In the genomic region with DNA sequence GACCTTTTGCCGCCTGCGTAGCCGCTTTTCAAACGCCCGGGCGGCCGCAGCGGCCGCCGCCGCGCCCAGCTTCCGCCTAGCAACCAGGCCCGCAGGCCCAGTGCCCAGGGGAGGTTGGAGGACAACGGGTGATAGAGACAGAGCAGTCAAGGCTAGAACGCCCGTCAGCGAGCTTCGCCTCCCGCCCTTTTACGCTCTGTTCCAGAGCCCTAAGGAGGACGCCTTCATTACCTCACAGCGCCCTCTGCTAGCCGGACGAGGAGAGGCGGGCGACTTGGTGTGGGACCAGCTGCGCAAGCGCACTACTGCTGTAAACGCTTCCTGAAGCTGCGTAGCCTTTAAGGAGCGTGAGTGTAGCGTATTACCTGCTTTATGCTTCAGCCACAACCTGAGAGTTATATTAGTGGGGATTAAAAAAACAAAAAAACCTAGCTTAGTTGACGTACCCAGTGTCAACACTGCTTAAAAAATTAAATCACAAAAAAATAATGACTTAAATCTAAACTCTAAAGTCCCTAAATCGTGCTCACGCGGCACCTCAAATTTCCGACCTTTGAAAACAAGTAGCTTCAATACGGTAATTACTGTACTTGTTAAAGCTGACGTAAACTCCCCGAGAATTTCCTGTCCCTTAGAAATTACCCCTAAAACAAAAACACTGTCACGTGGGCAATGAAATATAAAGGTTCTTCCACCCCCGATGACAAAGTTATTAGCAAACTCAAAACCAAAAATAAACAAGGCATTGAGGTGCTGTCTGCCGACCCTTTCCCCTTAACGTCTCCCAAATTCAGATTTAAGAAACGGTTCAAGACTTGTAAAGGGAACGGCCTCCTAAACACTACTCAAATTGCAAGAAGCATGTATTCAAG, we compare ENCODE assay signal across 8 cellular contexts. TPM values are rescaled to one million over a fixed set of nuclear protein-coding genes. Genes with fewer than 3 reads are reported as not detected.
DNase-seq lines count a peak whose midpoint lies in the region; ATAC-seq and TF ChIP-seq lines count a peak whose summit lies in the region.

Gene CEP120 (minus strand): TSS at position 126 of the 872 bp plus-strand sequence. CDS start 405 bp downstream, outside the sequence.

- no peaks in the 10 kb centered on the region for H3K36me3 ChIP-seq in BJ (ENCODE audit: control insufficient read depth, insufficient read depth, low read length)

- no peaks in the 10 kb centered on the region for H3K9me3 Mint-ChIP-seq in activated CD4-positive, alpha-beta T cell treated with anti-CD3 and anti-CD28 coated beads for 36 hours (ENCODE audit: low read depth)

- H3K27me3 ChIP-seq in BJ (ENCODE audit: control insufficient read depth, insufficient read depth, low read length) = no peaks in the 10 kb centered on the region

- H3K36me3 Mint-ChIP-seq in activated CD4-positive, alpha-beta T cell treated with anti-CD3 and anti-CD28 coated beads for 36 hours (ENCODE audit: low read depth) = peaks cover 2% of the 10 kb centered on the region

- peak; percentile 94 for TF ChIP-seq POLR2A in GM19193 (IDR thresholded peaks at IDR 0.05; ENCODE audit: extremely low read depth, insufficient read depth, insufficient read length)

- DNase-seq in BJ (ENCODE audit: low read depth) = peak; percentile 97
- peak; percentile 96 to 98 for DNase-seq in NCI-H524 (lab: John Stamatoyannopoulos, UW)
- DNase-seq in activated CD4-positive, alpha-beta T cell treated with anti-CD3 and anti-CD28 coated beads for 36 hours = peak; percentile 98
- peak; percentile 97 for DNase-seq in kidney glomerular epithelial cell (lab: John Stamatoyannopoulos, UW)
- DNase-seq in stimulated activated CD4-positive, alpha-beta T cell treated with anti-CD3 and anti-CD28 coated beads, Interleukin-1b, Interleukin-23, amount 100 ng/mL, for 1 hour (ENCODE audit: low read depth in 2 of 2) = peak; percentile 88 to 92

- H3K4me1 Mint-ChIP-seq in activated CD4-positive, alpha-beta T cell treated with anti-CD3 and anti-CD28 coated beads for 36 hours = peaks cover 30% of the 10 kb centered on the region

- no peaks in the 10 kb centered on the region for H3K27me3 Mint-ChIP-seq in activated CD4-positive, alpha-beta T cell treated with anti-CD3 and anti-CD28 coated beads for 36 hours

- peak within 1 kb of the TSS; percentile 66 for H3K4me3 ChIP-seq in BJ (ENCODE audit: low read depth, low read length)

- no peak within 1 kb of the TSS for H3K27ac Mint-ChIP-seq in activated CD4-positive, alpha-beta T cell treated with anti-CD3 and anti-CD28 coated beads for 36 hours

- CTCF ChIA-PET in BJ (lab: Yijun Ruan, JAX) = interaction anchor here (0.7 to 2.5 kb wide), 21 partner anchors 9 to 578 kb away, joined by 3 to 9 read pairs (median 3); partner anchors contain the start of genes CSNK1G3 and SNX24
- CTCF ChIA-PET in activated CD4-positive, alpha-beta T cell treated with anti-CD3 and anti-CD28 coated beads for 36 hours (lab: Charles Lee) = interaction anchor here (0.6 to 2.8 kb wide), 32 partner anchors 10 to 190 kb away, joined by 3 to 23 read pairs (median 4); partner anchors contain the start of gene CSNK1G3

- no peak within 1 kb of the TSS for H3K4me3 Mint-ChIP-seq in activated CD4-positive, alpha-beta T cell treated with anti-CD3 and anti-CD28 coated beads for 36 hours

- peak within 1 kb of the TSS; percentile 71 for H3K27ac ChIP-seq in cingulate gyrus (ENCODE audit: low read depth, low read length)

- intact Hi-C loops in activated CD4-positive, alpha-beta T cell treated with anti-CD3 and anti-CD28 coated beads for 36 hours (cut with DNase I, micrococcal nuclease) = loop anchor here (1.0 to 10.0 kb wide), 11 partner anchors 15 to 1463 kb away; partner anchors contain the start of genes CSNK1G3 (in 2 of the 2), SRFBP1 (in 2 of the 2) and SNX2 (in 1 of the 2)

- POLR2A ChIA-PET in BJ (lab: Charles Lee) = interaction anchor here (1.9 kb wide), 1 partner anchor 88 kb away, joined by 6 read pairs; the partner anchor contains the start of gene CSNK1G3
- POLR2A ChIA-PET in activated CD4-positive, alpha-beta T cell treated with anti-CD3 and anti-CD28 coated beads for 36 hours (lab: Charles Lee) = interaction anchor here (0.6 to 3.1 kb wide), 11 partner anchors 10 to 1283 kb away, joined by 3 to 55 read pairs (median 4); partner anchors contain the start of gene CSNK1G3

- TF ChIP-seq CTCF in BJ (IDR thresholded peaks at IDR 0.05; ENCODE audit: insufficient read depth, low read depth, low read length) = peak; percentile 86

- ATAC-seq in HG03439 (IDR thresholded peaks at IDR 0.05; ENCODE audit: unreplicated experiment) = peak; percentile 99
- ATAC-seq in activated CD4-positive, alpha-beta T cell treated with anti-CD3 and anti-CD28 coated beads for 36 hours = peak; percentile 97

RNA-seq across cellular contexts. Expression of gene CEP120, which starts in this region (rescaled TPM):
- 21.0 and 23.1 TPM in 2 replicates for polyA plus RNA-seq in BJ (2011; rRNA removed)
- 26.4 and 29.9 TPM in 2 replicates for polyA minus RNA-seq in BJ (2011; rRNA and poly(A)+ RNA removed)
- 10 to 100 TPM; 29.5 to 32.5 TPM for total RNA-seq in activated CD4-positive, alpha-beta T cell treated with anti-CD3 and anti-CD28 coated beads for 36 hours

Comparison
In these comparisons a context has a peak if more than half of its experiments do, and no peak if none do; other contexts are left out.
1. Peak in every context shown above with its lines: DNase-seq, ATAC-seq, H3K4me3 ChIP-seq and H3K27ac ChIP-seq.